Comparison of ENCODE assay signal across 13 cellular contexts in the genomic region with DNA sequence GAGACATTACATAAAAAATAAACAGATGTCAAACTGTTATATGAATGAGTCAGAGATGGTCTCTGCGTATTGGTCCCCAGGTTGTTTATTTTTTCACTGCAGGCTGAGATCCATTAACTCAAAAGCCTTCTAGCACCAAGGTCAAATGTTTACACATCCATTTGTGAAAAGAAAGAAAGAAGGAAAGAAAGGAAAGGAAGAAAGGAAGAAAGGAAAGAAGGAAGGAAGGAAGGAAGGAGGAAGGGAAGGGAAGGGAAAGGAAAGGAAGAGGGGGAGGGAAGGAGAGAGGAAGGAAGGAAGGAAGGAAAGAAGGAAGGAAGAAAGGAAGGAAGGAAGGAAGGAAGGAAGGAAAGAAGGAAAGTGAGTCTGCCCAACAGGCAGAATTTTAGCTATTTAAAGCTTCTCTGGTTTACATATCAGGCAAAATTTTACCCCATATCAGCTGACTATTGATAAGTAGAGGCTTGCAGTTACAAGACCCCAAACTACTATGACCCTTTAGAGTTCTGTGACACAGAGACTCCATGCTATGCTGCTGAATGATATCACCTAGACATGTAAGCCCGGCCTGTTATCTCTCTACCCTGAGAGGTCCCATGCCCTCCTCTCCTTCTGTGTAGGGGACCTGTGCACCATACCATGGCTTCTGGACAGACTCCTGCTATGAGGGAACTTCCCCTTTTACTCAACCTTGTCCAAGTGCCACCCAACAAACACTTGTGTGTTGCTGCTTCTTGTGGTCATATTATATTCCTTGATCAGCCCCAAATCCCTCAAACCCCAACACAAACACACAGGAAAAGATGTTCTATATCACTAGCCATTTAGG. TPM values are rescaled to one million over a fixed set of nuclear protein-coding genes. Genes with fewer than 3 reads are reported as not detected.
A peak's percentile ranks its signal among the peaks of the same experiment; 100 is the strongest.
DNase-seq lines count a peak whose midpoint lies in the region; ATAC-seq and TF ChIP-seq lines count a peak whose summit lies in the region.
"Had no signal": no experiment of that assay in that cellular context is flagged by ENCODE, and none has a peak within 500 bp of the region (broad histone marks: within the 10 kb centered on the region; RNA-seq: fewer than 3 reads in every experiment).

No MANE protein-coding gene starts in this region.

- TF ChIP-seq CTCF in MCF 10A (IDR thresholded peaks at IDR 0.05; ENCODE audit: unreplicated experiment) (no peak), mammary epithelial cell (conservative IDR thresholded peaks at IDR 0.05 in 1 of 2, IDR thresholded peaks at IDR 0.05 in 1 of 2; ENCODE audit: extremely low read depth in 1 of 2, insufficient read depth in 1 of 2, low read depth in 1 of 2, low read length in 2 of 2) (no peak), progenitor cell of endocrine pancreas (IDR thresholded peaks at IDR 0.05; ENCODE audit: unreplicated experiment) (no peak)

- POLR2A ChIA-PET in MCF 10A (lab: Yijun Ruan, JAX), result no interaction called here

- H3K36me3 Mint-ChIP-seq in MCF 10A (ENCODE audit: insufficient read depth, unreplicated experiment) (no peaks in the 10 kb centered on the region), progenitor cell of endocrine pancreas (ENCODE audit: insufficient read depth) (no peaks in the 10 kb centered on the region), immature natural killer cell (no peaks in the 10 kb centered on the region)
- H3K36me3 Mint-ChIP-seq: CD4-positive, CD25-positive, alpha-beta regulatory T cell had no signal

- H3K27ac Mint-ChIP-seq in MCF 10A (ENCODE audit: low read depth, unreplicated experiment) (no peak overlapping the region), progenitor cell of endocrine pancreas (no peak overlapping the region), immature natural killer cell (no peak overlapping the region)
- H3K27ac Mint-ChIP-seq: CD4-positive, CD25-positive, alpha-beta regulatory T cell had no signal

- BruUV-seq in MCF 10A (replicated peaks; lab: Mats Ljungman, UMichigan) (no TSS peak), mammary epithelial cell (replicated peaks; lab: Mats Ljungman, UMichigan) (no TSS peak)

- no peaks in the 10 kb centered on the region for H3K4me1 ChIP-seq in mammary epithelial cell (ENCODE audit: insufficient read depth, low read length)
- peaks cover 54% of the 10 kb centered on the region for H3K4me1 ChIP-seq in SJCRH30

- DNase-seq in MCF 10A (ENCODE audit: unreplicated experiment) (peak; percentile 18), mammary epithelial cell (no peak), NCI-H2029 treated with DMSO at 0.1 percent for 48 hours (lab: John Stamatoyannopoulos, UW) (peak; percentile 16), SJCRH30 (peak in 1 of 2 experiments; percentile 14), GM03348 (ENCODE audit: low spot score) (no peak), progenitor cell of endocrine pancreas (ENCODE audit: low spot score, unreplicated experiment) (no peak), immature natural killer cell (no peak)
- DNase-seq: CD4-positive, CD25-positive, alpha-beta regulatory T cell; NCI-H226; RPMI8226 had no signal

- no peaks in the 10 kb centered on the region for H4K20me1 ChIP-seq in mammary epithelial cell (ENCODE audit: insufficient read depth, low read length)

- WGBS in mammary epithelial cell (ENCODE audit: low coverage, missing lambda C conversion rate), result 59% methylated on average over 2 of the region's 2 CpGs

- dilution Hi-C loops in mammary epithelial cell (cut with HindIII; ENCODE audit: low sequenced_read_pairs), result no loop called here

- H3K4me3 ChIP-seq in mammary epithelial cell (replicated peaks in 1 of 3; ENCODE audit: insufficient read depth in 1 of 3, low read depth in 2 of 3, low read length in 3 of 3) (no peak overlapping the region), SJCRH30 (no peak overlapping the region)

- H3K9ac ChIP-seq in mammary epithelial cell (ENCODE audit: insufficient read depth, low read length), result no peak overlapping the region
- H3K9ac ChIP-seq: KMS-11 had no signal

- H3K4me3 Mint-ChIP-seq in MCF 10A (ENCODE audit: unreplicated experiment), result no peak overlapping the region
- no peak overlapping the region for H3K4me3 Mint-ChIP-seq in progenitor cell of endocrine pancreas (ENCODE audit: low read depth)
- H3K4me3 Mint-ChIP-seq in immature natural killer cell, result no peak overlapping the region
- H3K4me3 Mint-ChIP-seq: CD4-positive, CD25-positive, alpha-beta regulatory T cell had no signal

- in situ Hi-C loops in mammary epithelial cell (cut with MboI; ENCODE audit: low sequenced_read_pairs in 2 of 2), result no loop called here

- H3K36me3 ChIP-seq in mammary epithelial cell (ENCODE audit: insufficient read depth, low read length) (no peaks in the 10 kb centered on the region), SJCRH30 (no peaks in the 10 kb centered on the region)

- H3K9me3 ChIP-seq in mammary epithelial cell (replicated peaks; ENCODE audit: insufficient read depth, low read length) (no peaks in the 10 kb centered on the region), SJCRH30 (replicated peaks) (no peaks in the 10 kb centered on the region)

- CTCF ChIA-PET in MCF 10A (lab: Yijun Ruan, JAX) (no interaction called here), mammary epithelial cell (lab: Charles Lee; ENCODE audit: low non-redundant PET) (no interaction called here)

- no peaks in the 10 kb centered on the region for H3K79me2 ChIP-seq in mammary epithelial cell (ENCODE audit: insufficient read depth, low read length)

- no peak overlapping the region for H3K27ac ChIP-seq in mammary epithelial cell (ENCODE audit: insufficient read depth, low read depth, low read length)
- H3K27ac ChIP-seq in SJCRH30, result peak overlapping the region; percentile 97
- H3K27ac ChIP-seq: KMS-11 had no signal

- ATAC-seq in GM21528 (IDR thresholded peaks at IDR 0.05; ENCODE audit: low FRiP score, unreplicated experiment), result no peak

- H3K27me3 Mint-ChIP-seq in MCF 10A (ENCODE audit: insufficient read depth, unreplicated experiment), result peaks cover 76% of the 10 kb centered on the region
- H3K27me3 Mint-ChIP-seq in progenitor cell of endocrine pancreas, result no peaks in the 10 kb centered on the region
- H3K27me3 Mint-ChIP-seq in immature natural killer cell (ENCODE audit: low read depth in 3 of 3), result peaks cover 2 to 6% (median 4%) of the 10 kb centered on the region in 3 donors

- H3K4me2 ChIP-seq in mammary epithelial cell (ENCODE audit: insufficient read depth, low read depth, low read length), result no peak overlapping the region
- H3K4me2 ChIP-seq: KMS-11 had no signal

- H2AFZ ChIP-seq in mammary epithelial cell (ENCODE audit: low read depth, low read length), result no peak overlapping the region

- H3K27me3 ChIP-seq in mammary epithelial cell (ENCODE audit: insufficient read depth, low read length) (no peaks in the 10 kb centered on the region), SJCRH30 (no peaks in the 10 kb centered on the region)

- H3K9me3 Mint-ChIP-seq in MCF 10A (ENCODE audit: unreplicated experiment), result no peaks in the 10 kb centered on the region
- no peaks in the 10 kb centered on the region for H3K9me3 Mint-ChIP-seq in progenitor cell of endocrine pancreas (ENCODE audit: low read depth)
- H3K9me3 Mint-ChIP-seq in immature natural killer cell, result no peaks in the 10 kb centered on the region

- H3K4me1 Mint-ChIP-seq in MCF 10A (ENCODE audit: insufficient read depth, unreplicated experiment) (no peaks in the 10 kb centered on the region), progenitor cell of endocrine pancreas (ENCODE audit: low read depth) (peaks cover 17% of the 10 kb centered on the region), immature natural killer cell (no peaks in the 10 kb centered on the region)
- H3K4me1 Mint-ChIP-seq: CD4-positive, CD25-positive, alpha-beta regulatory T cell had no signal

- intact Hi-C loops in MCF 10A (cut with micrococcal nuclease) (no loop called here), mammary epithelial cell (cut with micrococcal nuclease) (no loop called here)

RNA-seq across cellular contexts. Expression of a gene that starts 59.0 kb away (rescaled TPM):
- not detected in 2 replicates for total RNA-seq in MCF 10A (2022)
- total RNA-seq in mammary epithelial cell, result not detected
- not detected for polyA plus RNA-seq in mammary epithelial cell
- not detected for polyA minus RNA-seq in mammary epithelial cell
- not detected in 2 replicates for total RNA-seq in SJCRH30 (2014; rRNA removed; shearing (Covaris generic))
- not detected in 2 replicates for total RNA-seq in progenitor cell of endocrine pancreas
- not detected for polyA plus RNA-seq in immature natural killer cell
- total RNA-seq: CD4-positive, CD25-positive, alpha-beta regulatory T cell; SK-MEL-5 had no signal
- polyA plus RNA-seq: CD4-positive, CD25-positive, alpha-beta regulatory T cell had no signal

Comparison
In these comparisons a context has a peak if more than half of its experiments do, and no peak if none do; other contexts are left out.
1. DNase-seq: peak in MCF 10A (single experiment) and NCI-H2029 treated with DMSO at 0.1 percent for 48 hours (single experiment); none in mammary epithelial cell (single experiment), GM03348 (single experiment), progenitor cell of endocrine pancreas (single experiment) and immature natural killer cell (0 of 3).